In genomic region chr1:21322681-21323016, GRCh38 we compare ENCODE assay signal across 9 cellular contexts. TPM values are rescaled to one million over a fixed set of nuclear protein-coding genes. Genes with fewer than 3 reads are reported as not detected.
A peak's percentile ranks its signal among the peaks of the same experiment; 100 is the strongest.
DNase-seq lines count a peak whose midpoint lies in the region; ATAC-seq and TF ChIP-seq lines count a peak whose summit lies in the region.
"Had no signal": no experiment of that assay in that cellular context is flagged by ENCODE, and none has a peak within 500 bp of the region (broad histone marks: within the 10 kb centered on the region; RNA-seq: fewer than 3 reads in every experiment).

No MANE protein-coding gene starts in this region.

- peaks cover 99% of the 10 kb centered on the region for H3K4me1 ChIP-seq in hepatocyte (ENCODE audit: insufficient read depth)

- peaks cover 69% of the 10 kb centered on the region for H3K79me2 ChIP-seq in hepatocyte

- H3K4me2 ChIP-seq in hepatocyte, result peak overlapping the region; percentile 41

- H3K36me3 Mint-ChIP-seq in activated B cell treated with CpG ODN at 0.5 μM for 24 hours (ENCODE audit: low read depth), result peaks cover 37% of the 10 kb centered on the region
- H3K36me3 Mint-ChIP-seq in stimulated activated memory B cell treated with anti-CD40 and anti-IgM and Interleukin-4, amounts not matched to agents 10 μg/mL and 1 μg/mL and 100 μg/mL, for 72 hours, result peaks cover 31% of the 10 kb centered on the region

- intact Hi-C loops in activated B cell treated with CpG ODN at 0.5 μM for 24 hours (cut with micrococcal nuclease), result no loop called here

- H3K36me3 ChIP-seq in hepatocyte (replicated peaks; ENCODE audit: insufficient read depth, low read depth), result no peaks in the 10 kb centered on the region

- H3K27ac Mint-ChIP-seq in activated B cell treated with CpG ODN at 0.5 μM for 24 hours, result peak overlapping the region; percentile 90
- peak overlapping the region; percentile 89 for H3K27ac Mint-ChIP-seq in stimulated activated memory B cell treated with anti-CD40 and anti-IgM and Interleukin-4, amounts not matched to agents 10 μg/mL and 1 μg/mL and 100 μg/mL, for 72 hours

- H3K27me3 Mint-ChIP-seq in activated B cell treated with CpG ODN at 0.5 μM for 24 hours, result no peaks in the 10 kb centered on the region
- H3K27me3 Mint-ChIP-seq in stimulated activated memory B cell treated with anti-CD40 and anti-IgM and Interleukin-4, amounts not matched to agents 10 μg/mL and 1 μg/mL and 100 μg/mL, for 72 hours, result no peaks in the 10 kb centered on the region

- H3K27ac ChIP-seq in HL-60 (replicated peaks), result peak overlapping the region; percentile 28
- peak overlapping the region; percentile 91 for H3K27ac ChIP-seq in hepatocyte

- no peaks in the 10 kb centered on the region for H3K9me2 ChIP-seq in hepatocyte (replicated peaks; ENCODE audit: insufficient read depth)

- H3K4me3 ChIP-seq in HL-60 (replicated peaks; ENCODE audit: insufficient read depth, low read length) (no peak overlapping the region), hepatocyte (no peak overlapping the region)

- CTCF ChIA-PET in activated B cell treated with CpG ODN at 0.5 μM for 24 hours (lab: Charles Lee), result interaction anchor here (1.2 to 4.2 kb wide), 2 partner anchors 10 to 12 kb away, joined by 4 to 21 read pairs; no protein-coding TSS in a partner anchor

- H4K20me1 ChIP-seq in hepatocyte (ENCODE audit: insufficient read depth, poor library complexity, severe bottlenecking), result no peaks in the 10 kb centered on the region

- no peak for TF ChIP-seq CTCF in HL-60 (IDR thresholded peaks at IDR 0.05; ENCODE audit: insufficient read depth, low read length)
- no peak for TF ChIP-seq CTCF in activated B cell treated with CpG ODN at 0.5 μM for 24 hours (IDR thresholded peaks at IDR 0.05)
- no peak for TF ChIP-seq CTCF in hepatocyte (IDR thresholded peaks at IDR 0.05; ENCODE audit: poor library complexity)

- no peaks in the 10 kb centered on the region for H3K9me3 ChIP-seq in hepatocyte (ENCODE audit: low read depth)

- ATAC-seq in activated B cell treated with CpG ODN at 0.5 μM for 24 hours (ENCODE audit: low read depth), result no peak
- ATAC-seq in stimulated activated memory B cell treated with anti-CD40 and anti-IgM and Interleukin-4, amounts not matched to agents 10 μg/mL and 1 μg/mL and 100 μg/mL, for 72 hours, result no peak

- H3K4me1 Mint-ChIP-seq in activated B cell treated with CpG ODN at 0.5 μM for 24 hours, result peaks cover 80% of the 10 kb centered on the region
- peaks cover 91% of the 10 kb centered on the region for H3K4me1 Mint-ChIP-seq in stimulated activated memory B cell treated with anti-CD40 and anti-IgM and Interleukin-4, amounts not matched to agents 10 μg/mL and 1 μg/mL and 100 μg/mL, for 72 hours

- no peak overlapping the region for H2AFZ ChIP-seq in hepatocyte

- no peak overlapping the region for H3K4me3 Mint-ChIP-seq in activated B cell treated with CpG ODN at 0.5 μM for 24 hours
- no peak overlapping the region for H3K4me3 Mint-ChIP-seq in stimulated activated memory B cell treated with anti-CD40 and anti-IgM and Interleukin-4, amounts not matched to agents 10 μg/mL and 1 μg/mL and 100 μg/mL, for 72 hours

- DNase-seq in HL-60 (ENCODE audit: low read depth in 1 of 2, low spot score in 1 of 2), result no peak
- DNase-seq in activated B cell treated with CpG ODN at 0.5 μM for 24 hours, result no peak
- no peak for DNase-seq in hepatocyte (ENCODE audit: low spot score)
- DNase-seq in NOMO-1 (lab: John Stamatoyannopoulos, UW; ENCODE audit: unreplicated experiment in 2 of 2), result no peak
- DNase-seq in iPS-NIHi7 (ENCODE audit: extremely low spot score), result no peak
- no peak for DNase-seq in effector CD4-positive, alpha-beta T cell
- no peak for DNase-seq in stimulated activated naive CD4-positive, alpha-beta T cell treated with Interleukin-2 at 50 U/mL for 16 hours (lab: John Stamatoyannopoulos, UW)
- DNase-seq: NCI-H524 had no signal

- H3K27me3 ChIP-seq in HL-60 (ENCODE audit: insufficient read depth, poor library complexity, severe bottlenecking) (no peaks in the 10 kb centered on the region), hepatocyte (no peaks in the 10 kb centered on the region)

- no peaks in the 10 kb centered on the region for H3K9me3 Mint-ChIP-seq in activated B cell treated with CpG ODN at 0.5 μM for 24 hours
- H3K9me3 Mint-ChIP-seq in stimulated activated memory B cell treated with anti-CD40 and anti-IgM and Interleukin-4, amounts not matched to agents 10 μg/mL and 1 μg/mL and 100 μg/mL, for 72 hours, result no peaks in the 10 kb centered on the region

- 41% methylated on average over 6 of the region's 6 CpGs for WGBS in hepatocyte (ENCODE audit: low lambda C conversion rate, missing lambda C conversion rate)

- POLR2A ChIA-PET in activated B cell treated with CpG ODN at 0.5 μM for 24 hours (lab: Charles Lee), result interaction anchor here (0.9 to 7.1 kb wide), 4 partner anchors 13 to 30 kb away, joined by 4 to 313 read pairs (median 43); partner anchors contain the start of gene ECE1

RNA-seq across cellular contexts. Expression of gene ECE1, which starts 32.4 kb away (rescaled TPM):
- 208 and 209 TPM in 2 replicates for total RNA-seq in activated B cell treated with CpG ODN at 0.5 μM for 24 hours
- total RNA-seq in hepatocyte, result 35.1 and 60.8 TPM in 2 replicates
- polyA plus RNA-seq in hepatocyte, result 84.4 and 90.6 TPM in 2 replicates
